Comparison of ENCODE assay signal across 1 cellular context in the genomic region with DNA sequence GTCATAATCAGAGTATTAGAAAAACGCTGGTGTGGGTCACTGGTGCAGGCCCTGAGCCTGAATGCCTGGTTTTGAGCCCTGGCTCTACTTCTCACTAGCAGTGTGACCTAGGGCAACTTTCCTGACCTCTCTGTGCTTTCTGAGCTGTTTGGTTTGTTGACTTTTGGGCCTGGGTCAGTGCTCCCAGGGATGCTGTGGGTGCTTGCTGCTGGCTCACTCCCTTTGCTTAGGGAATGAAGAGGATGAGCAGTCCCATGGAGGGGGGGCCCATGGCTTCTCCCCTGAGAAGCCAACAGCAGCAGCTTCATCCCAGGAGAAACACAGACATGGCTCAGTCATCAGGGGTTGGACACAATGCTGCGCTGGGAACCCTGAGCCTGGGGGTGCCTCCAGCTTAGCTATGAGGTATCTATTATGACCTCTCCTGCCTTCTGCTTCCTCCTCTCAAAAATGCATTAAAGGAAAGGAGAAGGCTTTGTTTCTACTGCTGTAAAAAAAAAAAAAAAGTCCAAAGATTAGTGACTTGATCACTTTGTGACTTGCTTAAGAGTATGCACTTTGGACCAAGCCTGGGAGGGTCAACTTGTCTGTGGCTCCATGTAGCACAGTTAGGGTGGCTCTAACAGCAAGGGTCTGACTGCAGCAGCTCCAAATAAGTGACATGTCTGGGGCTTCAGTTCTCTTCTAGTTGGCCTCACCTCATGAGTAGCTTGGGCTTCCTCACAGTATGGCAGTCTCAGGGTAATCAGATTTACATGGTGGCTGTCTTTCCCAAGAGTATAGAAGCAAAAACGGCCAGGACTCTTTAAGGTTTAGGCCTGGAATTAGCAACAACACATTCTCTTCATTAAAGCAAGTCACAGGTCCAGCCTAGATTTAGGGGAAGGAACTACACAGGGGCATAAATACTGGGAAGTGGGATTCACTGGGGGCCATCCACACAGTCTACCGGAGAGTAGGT.
TF ChIP-seq lines count a peak whose summit lies in the region.

No MANE protein-coding gene starts in this region.

TF ChIP-seq in SK-N-SH, 30 proteins besides CTCF, POLR2A, EP300 and RAD21 (continued from another document):
- TF ChIP-seq, protein P1, sequence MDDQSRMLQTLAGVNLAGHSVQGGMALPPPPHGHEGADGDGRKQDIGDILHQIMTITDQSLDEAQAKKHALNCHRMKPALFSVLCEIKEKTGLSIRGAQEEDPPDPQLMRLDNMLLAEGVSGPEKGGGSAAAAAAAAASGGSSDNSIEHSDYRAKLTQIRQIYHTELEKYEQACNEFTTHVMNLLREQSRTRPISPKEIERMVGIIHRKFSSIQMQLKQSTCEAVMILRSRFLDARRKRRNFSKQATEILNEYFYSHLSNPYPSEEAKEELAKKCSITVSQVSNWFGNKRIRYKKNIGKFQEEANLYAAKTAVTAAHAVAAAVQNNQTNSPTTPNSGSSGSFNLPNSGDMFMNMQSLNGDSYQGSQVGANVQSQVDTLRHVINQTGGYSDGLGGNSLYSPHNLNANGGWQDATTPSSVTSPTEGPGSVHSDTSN (IDR thresholded peaks at IDR 0.05) = no peak
